28 cellular contexts compared by ENCODE assay signal in the genomic region with DNA sequence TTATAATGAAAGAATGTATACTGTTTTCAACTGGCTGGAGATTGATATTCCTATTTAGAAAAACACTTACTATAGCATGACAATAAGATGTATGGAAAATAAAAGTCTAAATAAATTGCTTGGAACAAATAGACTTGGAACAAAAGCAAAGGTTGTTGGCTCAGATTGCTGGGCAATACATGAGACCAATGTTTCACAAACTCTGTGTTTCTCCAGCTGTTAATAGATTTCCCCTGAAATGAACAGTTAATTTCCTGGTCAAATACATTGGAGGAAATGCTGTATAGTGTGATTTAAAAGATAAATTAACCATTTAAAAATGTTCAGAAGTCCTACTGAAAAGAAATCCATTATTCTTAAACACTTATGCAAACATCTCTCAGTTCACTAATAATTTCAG.
"Had no signal": no experiment of that assay in that cellular context is flagged by ENCODE, and none has a peak within 500 bp of the region (broad histone marks: within the 10 kb centered on the region; RNA-seq: fewer than 3 reads in every experiment).

No MANE protein-coding gene starts in this region.

- H3K4me1 ChIP-seq: adrenal gland, body of pancreas, breast epithelium, SJCRH30 had no signal

- FAIRE-seq: astrocyte had no signal

- H3K9me3 ChIP-seq: body of pancreas, breast epithelium, SJCRH30 had no signal

- H3K4me2 ChIP-seq: KMS-11 had no signal

- DNase-seq: activated CD4-positive, alpha-beta memory T cell treated with anti-CD3 and anti-CD28 coated beads, Interleukin-2, amount 10 ng/mL, durations not matched to agents 7 days and 5 days; activated CD4-positive, alpha-beta T cell treated with anti-CD3 and anti-CD28 coated beads for 1 hour; activated CD4-positive, alpha-beta T cell treated with anti-CD3 and anti-CD28 coated beads for 48 hours; activated CD4-positive, CD25-positive, alpha-beta regulatory T cell; activated effector memory CD4-positive, alpha-beta T cell treated with anti-CD3 and anti-CD28 coated beads, Interleukin-2, amount 50 U/mL, for 16 hours; activated naive CD4-positive, alpha-beta T cell; activated naive CD4-positive, alpha-beta T cell treated with anti-CD3 and anti-CD28 coated beads, Interleukin-2, amount 50 U/mL, for 16 hours; activated naive CD8-positive, alpha-beta T cell treated with anti-CD3 and anti-CD28 coated beads, Interleukin-2, amount 10 ng/mL, durations not matched to agents 7 days and 5 days; activated T-cell treated with anti-CD3 and anti-CD28 coated beads, Interleukin-2, amount 50 U/mL, for 1 hour; activated T-cell treated with anti-CD3 and anti-CD28 coated beads, Interleukin-2, amount 50 U/mL, for 72 hours; adrenal gland; body of pancreas; NCI-H1105; NCI-H1417 treated with DMSO at 0.1 percent for 48 hours; NCI-H187 treated with DMSO at 0.1 percent for 48 hours; NCI-H2081 treated with DMSO at 0.1 percent for 48 hours; NCI-H226; NCI-H446 treated with DMSO at 0.1 percent for 48 hours; NCI-H524; SHP77; SJCRH30; T1000; WERI-Rb-1 had no signal

- H3K4me3 Mint-ChIP-seq: activated CD4-positive, alpha-beta memory T cell treated with anti-CD3 and anti-CD28 coated beads, Interleukin-2, amount 10 ng/mL, durations not matched to agents 7 days and 5 days; activated naive CD8-positive, alpha-beta T cell treated with anti-CD3 and anti-CD28 coated beads, Interleukin-2, amount 10 ng/mL, durations not matched to agents 7 days and 5 days; activated T-cell treated with anti-CD3 and anti-CD28 coated beads, Interleukin-2, amount 50 U/mL, for 72 hours; activated T-helper 17 cell treated with anti-CD3 and anti-CD28 coated beads, Interleukin-2, amount 50 U/mL, for 72 hours had no signal

- H3K27ac ChIP-seq: adrenal gland, body of pancreas, breast epithelium, KMS-11, SJCRH30, SK-N-MC, WERI-Rb-1 had no signal

- H3K27me3 Mint-ChIP-seq: activated CD4-positive, alpha-beta memory T cell treated with anti-CD3 and anti-CD28 coated beads, Interleukin-2, amount 10 ng/mL, durations not matched to agents 7 days and 5 days; activated naive CD8-positive, alpha-beta T cell treated with anti-CD3 and anti-CD28 coated beads, Interleukin-2, amount 10 ng/mL, durations not matched to agents 7 days and 5 days; activated T-helper 17 cell treated with anti-CD3 and anti-CD28 coated beads, Interleukin-2, amount 50 U/mL, for 72 hours had no signal

- H3K4me3 ChIP-seq: adrenal gland, body of pancreas, breast epithelium, SJCRH30, SK-N-MC had no signal

- H3K9ac ChIP-seq: KMS-11 had no signal

- H3K27me3 ChIP-seq: adrenal gland, body of pancreas, breast epithelium, SJCRH30 had no signal

- H3K36me3 ChIP-seq: adrenal gland, breast epithelium, SJCRH30, WERI-Rb-1 had no signal

- H3K4me1 Mint-ChIP-seq: activated T-helper 17 cell treated with anti-CD3 and anti-CD28 coated beads, Interleukin-2, amount 50 U/mL, for 72 hours had no signal

- ATAC-seq: activated T-cell treated with anti-CD3 and anti-CD28 coated beads, Interleukin-2, amount 50 U/mL, for 72 hours; activated T-helper 17 cell treated with anti-CD3 and anti-CD28 coated beads, Interleukin-2, amount 50 U/mL, for 72 hours; body of pancreas had no signal

- H3K9me3 Mint-ChIP-seq: activated CD4-positive, alpha-beta memory T cell treated with anti-CD3 and anti-CD28 coated beads, Interleukin-2, amount 10 ng/mL, durations not matched to agents 7 days and 5 days; activated T-cell treated with anti-CD3 and anti-CD28 coated beads, Interleukin-2, amount 50 U/mL, for 72 hours; activated T-helper 17 cell treated with anti-CD3 and anti-CD28 coated beads, Interleukin-2, amount 50 U/mL, for 72 hours had no signal

- H3K27ac Mint-ChIP-seq: activated CD4-positive, alpha-beta memory T cell treated with anti-CD3 and anti-CD28 coated beads, Interleukin-2, amount 10 ng/mL, durations not matched to agents 7 days and 5 days; activated naive CD8-positive, alpha-beta T cell treated with anti-CD3 and anti-CD28 coated beads, Interleukin-2, amount 10 ng/mL, durations not matched to agents 7 days and 5 days; activated T-cell treated with anti-CD3 and anti-CD28 coated beads, Interleukin-2, amount 50 U/mL, for 72 hours; activated T-helper 17 cell treated with anti-CD3 and anti-CD28 coated beads, Interleukin-2, amount 50 U/mL, for 72 hours had no signal
